In the genomic region with DNA sequence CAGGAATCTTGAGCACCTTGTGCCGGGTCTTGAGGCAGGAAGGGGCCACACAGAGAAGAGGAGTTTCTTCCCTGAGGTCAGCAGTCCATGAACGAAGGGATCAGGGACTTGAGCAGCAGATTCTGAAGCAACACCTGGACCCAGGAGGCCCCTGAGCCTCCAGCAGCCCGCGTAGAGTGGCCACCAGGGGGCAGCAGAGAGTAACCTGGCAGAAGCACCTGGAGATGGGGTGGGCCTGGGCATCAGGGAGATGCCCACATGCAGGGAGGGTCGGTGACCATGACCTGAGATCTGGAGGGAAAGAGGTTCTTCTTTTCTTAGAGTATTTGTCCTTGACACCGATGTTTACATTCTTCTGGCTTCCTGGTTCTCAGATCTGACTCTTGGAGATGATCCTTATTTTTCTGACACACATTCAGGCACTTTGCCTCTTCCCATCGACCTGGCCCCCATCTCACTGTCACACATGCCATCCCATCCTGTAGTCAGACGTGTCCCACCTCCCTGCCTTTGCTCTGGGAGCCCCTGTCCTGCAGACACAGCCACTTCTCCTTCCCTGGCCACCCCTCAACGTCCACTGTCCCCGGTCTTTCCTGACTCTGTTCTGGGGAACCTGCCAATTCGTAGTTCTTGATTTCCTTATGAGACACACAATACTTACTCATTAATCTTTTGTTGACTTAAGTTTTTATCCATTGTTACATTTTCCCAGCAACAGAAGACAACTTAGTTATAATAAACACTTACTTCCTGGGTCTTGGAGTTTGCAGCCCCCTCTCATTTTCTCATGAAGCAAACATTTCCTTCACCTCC, we compare ENCODE assay signal across 8 cellular contexts.
DNase-seq lines count a peak whose midpoint lies in the region; ATAC-seq, FAIRE-seq and TF ChIP-seq lines count a peak whose summit lies in the region.

No MANE protein-coding gene starts in this region.

- H2AFZ ChIP-seq in keratinocyte (ENCODE audit: control insufficient read depth, low read length): no peak overlapping the region

- H3K9ac ChIP-seq in keratinocyte (ENCODE audit: control insufficient read depth, extremely low read depth, insufficient read depth, low read length): no peak overlapping the region

- H3K27me3 ChIP-seq in HAP-1 (ENCODE audit: low read depth): peaks cover 4% of the 10 kb centered on the region
- H3K27me3 ChIP-seq in keratinocyte (ENCODE audit: control insufficient read depth, extremely low read depth, insufficient read depth, low read length): no peaks in the 10 kb centered on the region

- no peak for FAIRE-seq in keratinocyte (lab: Jason Lieb, UNC)

- dilution Hi-C loops in keratinocyte (cut with MboI; ENCODE audit: extremely low pct_ligation_motif_present, low sequenced_read_pairs): no loop called here

- H3K79me2 ChIP-seq in keratinocyte (ENCODE audit: control insufficient read depth, insufficient read depth, low read length): no peaks in the 10 kb centered on the region

- H4K20me1 ChIP-seq in keratinocyte (ENCODE audit: control insufficient read depth, extremely low read depth, insufficient read depth, low read length): no peaks in the 10 kb centered on the region

- ATAC-seq in HG03108 (IDR thresholded peaks at IDR 0.05; ENCODE audit: unreplicated experiment): no peak

- no peaks in the 10 kb centered on the region for H3K36me3 ChIP-seq in HAP-1 (replicated peaks)
- H3K36me3 ChIP-seq in keratinocyte (ENCODE audit: control insufficient read depth in 2 of 2, extremely low read depth in 1 of 2, insufficient read depth in 2 of 2, low read length in 2 of 2): no peaks in the 10 kb centered on the region

- no peaks in the 10 kb centered on the region for H3K9me3 ChIP-seq in HAP-1
- H3K9me3 ChIP-seq in keratinocyte (ENCODE audit: control insufficient read depth, low read depth, low read length): no peaks in the 10 kb centered on the region

- no peak overlapping the region for H3K27ac ChIP-seq in keratinocyte (ENCODE audit: control insufficient read depth, insufficient read depth, low read length)

- in situ Hi-C loops in HAP-1 (cut with MboI; ENCODE audit: low sequenced_read_pairs): loop anchor here (25.0 kb wide), 1 partner anchor 249 kb away; no protein-coding TSS in a partner anchor
- in situ Hi-C loops in astrocyte of the cerebellum (cut with HindIII; ENCODE audit: low sequenced_read_pairs): no loop called here

- peak; percentile 94 for TF ChIP-seq CTCF in astrocyte of the cerebellum (IDR thresholded peaks at IDR 0.05; ENCODE audit: low read depth, low read length, missing control alignments)
- TF ChIP-seq CTCF in keratinocyte (optimal IDR thresholded peaks at IDR 0.05 in 1 of 3, IDR thresholded peaks at IDR 0.05 in 1 of 3, conservative IDR thresholded peaks at IDR 0.05 in 1 of 3; ENCODE audit: extremely low read depth in 1 of 3, insufficient read depth in 2 of 3, low read length in 3 of 3): peak; percentile 65 to 97 (median 69)

- H3K9me1 ChIP-seq in keratinocyte (ENCODE audit: control insufficient read depth, extremely low read depth, insufficient read depth, low read length): no peaks in the 10 kb centered on the region

- no peaks in the 10 kb centered on the region for H3K4me1 ChIP-seq in HAP-1
- H3K4me1 ChIP-seq in keratinocyte (ENCODE audit: control insufficient read depth, extremely low read depth, insufficient read depth, low read length): no peaks in the 10 kb centered on the region

- H3K4me3 ChIP-seq in HAP-1: no peak overlapping the region
- no peak overlapping the region for H3K4me3 ChIP-seq in astrocyte of the cerebellum (ENCODE audit: low read depth, low read length)
- H3K4me3 ChIP-seq in keratinocyte (ENCODE audit: control insufficient read depth in 2 of 3, extremely low read depth in 1 of 3, insufficient read depth in 2 of 3, low read depth in 1 of 3, low read length in 3 of 3): no peak overlapping the region

- DNase-seq in C1 segment of cervical spinal cord (lab: John Stamatoyannopoulos, UW) (peak in 8 of 14 donors; percentile 5 to 49 (median 22)), HAP-1 (ENCODE audit: low spot score in 2 of 2) (peak; percentile 9 to 79), T-helper 9 cell (peak; percentile 81), astrocyte of the cerebellum (ENCODE audit: low read depth) (no peak), keratinocyte (ENCODE audit: low read depth, low spot score) (no peak), NCI-H1048 (lab: John Stamatoyannopoulos, UW) (no peak)
- peak; percentile 80 for DNase-seq in stimulated activated CD4-positive, alpha-beta T cell treated with anti-CD3 and anti-CD28 coated beads, Interleukin-4, amount 100 ng/mL, for 1 hour

- no peak overlapping the region for H3K4me2 ChIP-seq in keratinocyte (ENCODE audit: control insufficient read depth, extremely low read depth, insufficient read depth, low read depth, low read length)

Comparison
In these comparisons a context has a peak if more than half of its experiments do, and no peak if none do; other contexts are left out.
1. DNase-seq: peak in C1 segment of cervical spinal cord (8 of 14), HAP-1 (2 of 2), T-helper 9 cell (single experiment) and stimulated activated CD4-positive, alpha-beta T cell treated with anti-CD3 and anti-CD28 coated beads, Interleukin-4, amount 100 ng/mL, for 1 hour (single experiment); none in astrocyte of the cerebellum (single experiment), keratinocyte (single experiment) and NCI-H1048 (single experiment).